Comparison of ENCODE assay signal across 1 cellular context in the genomic region with DNA sequence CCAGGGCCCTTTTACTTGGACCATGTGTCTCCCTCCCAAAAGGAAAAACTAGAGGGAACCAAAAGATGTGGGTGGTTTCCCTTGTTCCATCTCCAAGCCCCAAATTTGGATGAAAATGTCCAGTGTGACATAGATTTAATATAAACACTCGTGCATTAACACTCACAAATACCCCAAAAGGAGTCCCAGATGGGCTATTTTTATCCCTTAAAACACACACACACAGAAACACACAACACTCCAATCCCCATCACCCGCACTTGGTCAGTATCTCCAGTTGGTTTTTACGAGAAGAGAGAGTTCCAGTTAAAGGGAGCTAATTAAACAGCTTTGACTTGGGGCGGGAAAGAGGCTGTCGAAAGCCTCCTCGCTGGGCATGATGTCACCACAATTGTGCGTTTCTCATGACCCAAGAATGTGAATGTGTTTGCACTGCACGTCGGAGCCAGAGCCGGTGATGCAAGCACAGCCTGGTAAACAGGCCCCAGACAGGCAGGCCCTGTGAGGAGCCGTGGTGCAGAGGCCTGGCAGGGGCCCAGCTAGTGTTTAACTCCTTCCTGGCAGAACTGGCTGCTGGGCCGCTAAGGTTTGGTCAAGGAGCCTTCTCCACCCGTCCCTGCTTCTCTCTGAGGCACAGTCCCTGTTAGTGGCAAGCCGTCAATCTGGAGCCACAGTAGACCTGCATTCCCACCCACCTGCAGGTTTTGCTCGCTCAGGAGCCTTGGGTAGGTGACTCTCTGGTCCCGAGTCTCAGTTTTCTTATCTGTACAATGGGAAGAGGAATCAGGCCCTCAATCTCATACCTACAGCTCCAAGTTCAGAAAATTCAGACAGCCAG.
TF ChIP-seq lines count a peak whose summit lies in the region.

No MANE protein-coding gene starts in this region.

TF ChIP-seq in WTC11, 78 proteins besides CTCF, POLR2A, EP300 and RAD21 (continued from another document):
- TF ChIP-seq, protein P1, sequence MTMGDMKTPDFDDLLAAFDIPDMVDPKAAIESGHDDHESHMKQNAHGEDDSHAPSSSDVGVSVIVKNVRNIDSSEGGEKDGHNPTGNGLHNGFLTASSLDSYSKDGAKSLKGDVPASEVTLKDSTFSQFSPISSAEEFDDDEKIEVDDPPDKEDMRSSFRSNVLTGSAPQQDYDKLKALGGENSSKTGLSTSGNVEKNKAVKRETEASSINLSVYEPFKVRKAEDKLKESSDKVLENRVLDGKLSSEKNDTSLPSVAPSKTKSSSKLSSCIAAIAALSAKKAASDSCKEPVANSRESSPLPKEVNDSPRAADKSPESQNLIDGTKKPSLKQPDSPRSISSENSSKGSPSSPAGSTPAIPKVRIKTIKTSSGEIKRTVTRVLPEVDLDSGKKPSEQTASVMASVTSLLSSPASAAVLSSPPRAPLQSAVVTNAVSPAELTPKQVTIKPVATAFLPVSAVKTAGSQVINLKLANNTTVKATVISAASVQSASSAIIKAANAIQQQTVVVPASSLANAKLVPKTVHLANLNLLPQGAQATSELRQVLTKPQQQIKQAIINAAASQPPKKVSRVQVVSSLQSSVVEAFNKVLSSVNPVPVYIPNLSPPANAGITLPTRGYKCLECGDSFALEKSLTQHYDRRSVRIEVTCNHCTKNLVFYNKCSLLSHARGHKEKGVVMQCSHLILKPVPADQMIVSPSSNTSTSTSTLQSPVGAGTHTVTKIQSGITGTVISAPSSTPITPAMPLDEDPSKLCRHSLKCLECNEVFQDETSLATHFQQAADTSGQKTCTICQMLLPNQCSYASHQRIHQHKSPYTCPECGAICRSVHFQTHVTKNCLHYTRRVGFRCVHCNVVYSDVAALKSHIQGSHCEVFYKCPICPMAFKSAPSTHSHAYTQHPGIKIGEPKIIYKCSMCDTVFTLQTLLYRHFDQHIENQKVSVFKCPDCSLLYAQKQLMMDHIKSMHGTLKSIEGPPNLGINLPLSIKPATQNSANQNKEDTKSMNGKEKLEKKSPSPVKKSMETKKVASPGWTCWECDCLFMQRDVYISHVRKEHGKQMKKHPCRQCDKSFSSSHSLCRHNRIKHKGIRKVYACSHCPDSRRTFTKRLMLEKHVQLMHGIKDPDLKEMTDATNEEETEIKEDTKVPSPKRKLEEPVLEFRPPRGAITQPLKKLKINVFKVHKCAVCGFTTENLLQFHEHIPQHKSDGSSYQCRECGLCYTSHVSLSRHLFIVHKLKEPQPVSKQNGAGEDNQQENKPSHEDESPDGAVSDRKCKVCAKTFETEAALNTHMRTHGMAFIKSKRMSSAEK (CRISPR knock-in tag; IDR thresholded peaks at IDR 0.05; ENCODE audit: borderline replicate concordance): no peak
- TF ChIP-seq, protein P2, sequence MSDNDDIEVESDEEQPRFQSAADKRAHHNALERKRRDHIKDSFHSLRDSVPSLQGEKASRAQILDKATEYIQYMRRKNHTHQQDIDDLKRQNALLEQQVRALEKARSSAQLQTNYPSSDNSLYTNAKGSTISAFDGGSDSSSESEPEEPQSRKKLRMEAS (CRISPR knock-in tag; IDR thresholded peaks at IDR 0.05): no peak; the same call in 1 of the 2 replicates
- TF ChIP-seq, protein P3, sequence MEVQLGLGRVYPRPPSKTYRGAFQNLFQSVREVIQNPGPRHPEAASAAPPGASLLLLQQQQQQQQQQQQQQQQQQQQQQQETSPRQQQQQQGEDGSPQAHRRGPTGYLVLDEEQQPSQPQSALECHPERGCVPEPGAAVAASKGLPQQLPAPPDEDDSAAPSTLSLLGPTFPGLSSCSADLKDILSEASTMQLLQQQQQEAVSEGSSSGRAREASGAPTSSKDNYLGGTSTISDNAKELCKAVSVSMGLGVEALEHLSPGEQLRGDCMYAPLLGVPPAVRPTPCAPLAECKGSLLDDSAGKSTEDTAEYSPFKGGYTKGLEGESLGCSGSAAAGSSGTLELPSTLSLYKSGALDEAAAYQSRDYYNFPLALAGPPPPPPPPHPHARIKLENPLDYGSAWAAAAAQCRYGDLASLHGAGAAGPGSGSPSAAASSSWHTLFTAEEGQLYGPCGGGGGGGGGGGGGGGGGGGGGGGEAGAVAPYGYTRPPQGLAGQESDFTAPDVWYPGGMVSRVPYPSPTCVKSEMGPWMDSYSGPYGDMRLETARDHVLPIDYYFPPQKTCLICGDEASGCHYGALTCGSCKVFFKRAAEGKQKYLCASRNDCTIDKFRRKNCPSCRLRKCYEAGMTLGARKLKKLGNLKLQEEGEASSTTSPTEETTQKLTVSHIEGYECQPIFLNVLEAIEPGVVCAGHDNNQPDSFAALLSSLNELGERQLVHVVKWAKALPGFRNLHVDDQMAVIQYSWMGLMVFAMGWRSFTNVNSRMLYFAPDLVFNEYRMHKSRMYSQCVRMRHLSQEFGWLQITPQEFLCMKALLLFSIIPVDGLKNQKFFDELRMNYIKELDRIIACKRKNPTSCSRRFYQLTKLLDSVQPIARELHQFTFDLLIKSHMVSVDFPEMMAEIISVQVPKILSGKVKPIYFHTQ (CRISPR knock-in tag; IDR thresholded peaks at IDR 0.05): no peak
- TF ChIP-seq, protein P4, sequence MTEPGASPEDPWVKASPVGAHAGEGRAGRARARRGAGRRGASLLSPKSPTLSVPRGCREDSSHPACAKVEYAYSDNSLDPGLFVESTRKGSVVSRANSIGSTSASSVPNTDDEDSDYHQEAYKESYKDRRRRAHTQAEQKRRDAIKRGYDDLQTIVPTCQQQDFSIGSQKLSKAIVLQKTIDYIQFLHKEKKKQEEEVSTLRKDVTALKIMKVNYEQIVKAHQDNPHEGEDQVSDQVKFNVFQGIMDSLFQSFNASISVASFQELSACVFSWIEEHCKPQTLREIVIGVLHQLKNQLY (CRISPR knock-in tag; IDR thresholded peaks at IDR 0.05): no peak
- TF ChIP-seq ATF1 (CRISPR knock-in tag; IDR thresholded peaks at IDR 0.05): no peak
- TF ChIP-seq ZNF219 (CRISPR knock-in tag; IDR thresholded peaks at IDR 0.05; ENCODE audit: borderline replicate concordance): no peak
- no peak for TF ChIP-seq FOXP1 (CRISPR knock-in tag; IDR thresholded peaks at IDR 0.05; ENCODE audit: borderline replicate concordance)
